10 cellular contexts compared by ENCODE assay signal in the genomic region with DNA sequence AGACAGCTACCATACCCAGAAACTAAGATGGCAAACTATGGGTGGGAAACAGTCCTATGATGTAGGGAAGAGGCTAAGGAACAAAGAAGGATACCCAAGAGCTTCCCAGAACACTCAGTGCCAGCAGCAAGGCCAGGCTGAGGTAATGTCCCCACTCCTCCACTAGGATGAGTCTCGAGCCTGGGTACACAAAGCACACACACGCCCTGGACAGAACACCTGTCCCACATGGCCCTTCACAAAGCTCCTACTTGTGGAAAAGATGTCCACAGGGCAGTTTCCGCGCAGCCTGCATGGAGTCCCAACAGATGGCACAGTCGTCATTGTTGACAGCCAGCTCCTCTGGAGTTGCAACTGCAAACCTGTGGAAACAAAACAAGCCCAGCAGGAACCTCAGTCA. TPM values are rescaled to one million over a fixed set of nuclear protein-coding genes. Genes with fewer than 3 reads are reported as not detected.
DNase-seq lines count a peak whose midpoint lies in the region; ATAC-seq and TF ChIP-seq lines count a peak whose summit lies in the region.
"Had no signal": no experiment of that assay in that cellular context is flagged by ENCODE, and none has a peak within 500 bp of the region (broad histone marks: within the 10 kb centered on the region; RNA-seq: fewer than 3 reads in every experiment).

No MANE protein-coding gene starts in this region.

- in situ Hi-C loops in GM13976 (cut with MboI; ENCODE audit: low sequenced_read_pairs, unreplicated experiment), result no loop called here

- H3F3A ChIP-seq in OCI-LY1 (ENCODE audit: insufficient read depth, low read length), result no peaks in the 10 kb centered on the region

- H3K79me2 ChIP-seq in OCI-LY1 (ENCODE audit: insufficient read depth, low read length), result no peaks in the 10 kb centered on the region

- H3K9ac ChIP-seq in OCI-LY1 (ENCODE audit: low read length), result no peak overlapping the region

- H4K20me1 ChIP-seq in OCI-LY1 (ENCODE audit: insufficient read depth, low read length), result no peaks in the 10 kb centered on the region

- ATAC-seq in foreskin keratinocyte, result peak; percentile 86
- ATAC-seq in GM19023 (IDR thresholded peaks at IDR 0.05; ENCODE audit: unreplicated experiment), result no peak

- H3K9me3 ChIP-seq in OCI-LY1 (ENCODE audit: low read length), result no peaks in the 10 kb centered on the region
- H3K9me3 ChIP-seq in spleen, result no peaks in the 10 kb centered on the region

- CTCF ChIA-PET in AG04449 (lab: Yijun Ruan, JAX), result interaction anchor here (1.0 to 1.7 kb wide), 2 partner anchors 11 to 18 kb away, joined by 3 to 12 read pairs; no protein-coding TSS in a partner anchor

- no peak overlapping the region for H3K27ac ChIP-seq in OCI-LY1 (ENCODE audit: low read depth, low read length, poor library complexity, severe bottlenecking)
- no peak overlapping the region for H3K27ac ChIP-seq in foreskin keratinocyte
- no peak overlapping the region for H3K27ac ChIP-seq in spleen

- TF ChIP-seq CTCF in AG04449 (IDR thresholded peaks at IDR 0.05; ENCODE audit: insufficient read depth, low read length, missing control alignments) (peak; percentile 6), GM13976 (IDR thresholded peaks at IDR 0.05; ENCODE audit: borderline replicate concordance, control extremely low read depth, extremely low read depth, insufficient read depth, missing control alignments) (no peak), OCI-LY1 (IDR thresholded peaks at IDR 0.05; ENCODE audit: low read length) (peak; percentile 27; the same call in 1 of the 2 replicates), foreskin keratinocyte (conservative IDR thresholded peaks at IDR 0.05) (peak; percentile 52), spleen (IDR thresholded peaks at IDR 0.05 in 8 of 11, conservative IDR thresholded peaks at IDR 0.05 in 3 of 11) (peak in 1 of 11 experiments; percentile 18)

- H3K9me2 ChIP-seq in OCI-LY1 (ENCODE audit: low read depth, low read length), result no peaks in the 10 kb centered on the region

- intact Hi-C loops in spleen (cut with DNase I; ENCODE audit: low total_unique reads), result no loop called here

- H3K4me2 ChIP-seq in OCI-LY1 (ENCODE audit: low read length), result no peak overlapping the region

- no peak for TF ChIP-seq POLR2A in spleen (IDR thresholded peaks at IDR 0.05)

- POLR2A ChIA-PET in AG04449 (lab: Yijun Ruan, JAX), result interaction anchor here (0.8 kb wide), 1 partner anchor 12 kb away, joined by 3 read pairs; no protein-coding TSS in a partner anchor

- DNase-seq in AG04449 (ENCODE audit: low read depth, low spot score) (no peak), GM13976 (ENCODE audit: low spot score) (peak; percentile 29), foreskin keratinocyte (no peak), spleen (no peak), LoVo (ENCODE audit: low spot score) (no peak)
- DNase-seq in stimulated activated CD4-positive, alpha-beta T cell treated with anti-CD3 and anti-CD28 coated beads, Interleukin-2, amount 100 ng/mL, for 24 hours, result no peak
- DNase-seq: foreskin melanocyte, right cardiac atrium had no signal

- H3K4me3 ChIP-seq in AG04449 (ENCODE audit: low read depth, low read length) (no peak overlapping the region), OCI-LY1 (ENCODE audit: low read depth, low read length, poor library complexity, severe bottlenecking) (no peak overlapping the region), spleen (no peak overlapping the region)

- WGBS in spleen, 5 donors, result 92 to 98% (median 94%) methylated on average over 5 of the region's 5 CpGs

- no peaks in the 10 kb centered on the region for H3K27me3 ChIP-seq in OCI-LY1 (ENCODE audit: insufficient read depth, low read length)
- no peaks in the 10 kb centered on the region for H3K27me3 ChIP-seq in foreskin keratinocyte
- no peaks in the 10 kb centered on the region for H3K27me3 ChIP-seq in spleen (replicated peaks in 1 of 7)

- peaks cover 65% of the 10 kb centered on the region for H3K36me3 ChIP-seq in OCI-LY1 (ENCODE audit: insufficient read depth, low read length)
- H3K36me3 ChIP-seq in spleen, result peaks cover 10 to 84% (median 58%) of the 10 kb centered on the region in 6 donors

- no peak overlapping the region for H2AFZ ChIP-seq in OCI-LY1 (ENCODE audit: low read length)

- H3K4me1 ChIP-seq in OCI-LY1 (ENCODE audit: insufficient read depth, low read length, severe bottlenecking) (no peaks in the 10 kb centered on the region), foreskin keratinocyte (no peaks in the 10 kb centered on the region), spleen (no peaks in the 10 kb centered on the region)

RNA-seq across cellular contexts. Expression of a gene that starts 23.9 kb away (rescaled TPM):
- total RNA-seq in foreskin keratinocyte (68.3 and 69.7 TPM in 2 replicates), spleen (100 to 1,000 TPM in 5 of 7 donors, 10 to 100 TPM in 2; 88.5 to 249 (median 126) TPM)
- polyA plus RNA-seq in foreskin keratinocyte (32.1 and 35.2 TPM in 2 replicates), spleen (10 to 100 TPM; 48.1 to 74.4 (median 56.2) TPM)

RNA-seq across cellular contexts. Expression of a gene that starts 49.6 kb away (rescaled TPM):
- 83.8 and 90.7 TPM in 2 replicates for total RNA-seq in foreskin keratinocyte
- polyA plus RNA-seq in foreskin keratinocyte, result 64.1 and 74.2 TPM in 2 replicates
- 10 to 100 TPM; 52.8 to 93.0 (median 83.2) TPM for total RNA-seq in spleen
- 10 to 100 TPM; 19.4 to 36.8 (median 29.2) TPM for polyA plus RNA-seq in spleen

RNA-seq across cellular contexts. Expression of a gene that starts 49.9 kb away (rescaled TPM):
- total RNA-seq in foreskin keratinocyte (68.1 and 70.0 TPM in 2 replicates), spleen (10 to 100 TPM; 22.8 to 34.7 (median 30.5) TPM)
- polyA plus RNA-seq in foreskin keratinocyte (29.7 and 34.0 TPM in 2 replicates), spleen (10 to 100 TPM in 2 of 3 donors, 1 to 10 TPM in 1; 6.9 to 11.6 (median 10.3) TPM)
